9 cellular contexts compared by ENCODE assay signal in the genomic region with DNA sequence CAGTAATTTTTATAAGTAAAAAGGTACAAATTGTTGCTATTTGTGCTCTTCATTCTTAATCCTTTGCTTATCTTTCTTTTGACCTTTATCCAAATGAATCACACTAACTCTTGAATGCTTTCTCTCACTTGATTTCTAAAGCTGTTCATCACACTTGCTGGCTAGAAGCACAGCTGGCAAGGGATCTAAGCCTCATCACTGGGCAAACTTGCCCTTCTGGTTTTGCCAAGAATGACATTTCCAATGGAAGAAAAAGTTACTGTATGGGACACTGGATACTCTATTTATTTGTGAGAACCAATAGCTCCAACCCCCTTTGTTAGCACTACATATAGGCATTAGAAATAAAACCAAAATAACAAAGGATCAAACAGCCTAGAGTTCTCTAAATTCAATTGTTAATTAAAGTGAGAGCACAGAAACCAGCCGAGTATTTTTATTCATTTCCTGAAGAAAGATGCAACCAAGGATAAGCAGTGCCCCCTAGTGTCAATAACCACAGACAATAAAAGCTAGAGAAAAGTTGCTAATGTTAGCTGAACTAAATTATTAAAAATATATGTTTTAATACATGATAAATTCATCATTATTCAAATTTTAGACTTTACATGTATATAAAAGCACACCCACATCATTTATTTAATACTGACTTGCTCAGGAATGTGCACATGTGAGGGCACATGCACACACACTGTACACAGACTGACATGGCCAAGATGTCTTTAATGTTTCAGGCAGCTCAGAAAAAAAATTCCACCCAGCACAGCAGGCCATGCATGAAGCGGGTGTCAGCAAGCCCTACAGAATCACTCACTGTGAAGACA. TPM values are rescaled to one million over a fixed set of nuclear protein-coding genes. Genes with fewer than 3 reads are reported as not detected.
DNase-seq lines count a peak whose midpoint lies in the region; ATAC-seq, FAIRE-seq and TF ChIP-seq lines count a peak whose summit lies in the region.
"Had no signal": no experiment of that assay in that cellular context is flagged by ENCODE, and none has a peak within 500 bp of the region (broad histone marks: within the 10 kb centered on the region; RNA-seq: fewer than 3 reads in every experiment).

No MANE protein-coding gene starts in this region.

- TF ChIP-seq CTCF in GM10248 (IDR thresholded peaks at IDR 0.05; ENCODE audit: control extremely low read depth, extremely low read depth, low read depth, missing control alignments) (peak; percentile 65), cardiac fibroblast (IDR thresholded peaks at IDR 0.05; ENCODE audit: low read depth, low read length) (peak; percentile 51), HepG2 (CRISPR knock-in tag; IDR thresholded peaks at IDR 0.05) (peak; percentile 61)

- no peaks in the 10 kb centered on the region for H3K9me3 ChIP-seq in HepG2 (ENCODE audit: low read length)
- H3K9me3 ChIP-seq: neutrophil had no signal

- no peaks in the 10 kb centered on the region for H3K79me2 ChIP-seq in HepG2 (ENCODE audit: insufficient read depth, low read length)

- no peaks in the 10 kb centered on the region for H3K27me3 Mint-ChIP-seq in activated T-helper 2 cell treated with anti-CD3 and anti-CD28 coated beads, Interferon-gamma antibody, Interleukin-2, Interleukin-4, amounts not matched to agents 10 μg/mL and 5 μg/mL and 100 μg/mL, durations not matched to agents 14 hours and 24 hours and 36 hours (ENCODE audit: low read depth)

- intact Hi-C loops in HepG2 (cut with micrococcal nuclease; ENCODE audit: unreplicated experiment): loop anchor here (10.0 kb wide), 2 partner anchors 916 to 1116 kb away; no protein-coding TSS in a partner anchor
- intact Hi-C loops in activated T-helper 2 cell treated with anti-CD3 and anti-CD28 coated beads, Interferon-gamma antibody, Interleukin-2, Interleukin-4, amounts not matched to agents 10 μg/mL and 5 μg/mL and 100 μg/mL, durations not matched to agents 14 hours and 24 hours and 36 hours (cut with micrococcal nuclease): loop anchor here (1.0 to 5.0 kb wide), 3 partner anchors 116 to 218 kb away; a partner anchor contains a TSS

- DNase-seq in Ammon's horn (ENCODE audit: low spot score): peak; percentile 72
- peak; percentile 17 for DNase-seq in GM10248 (ENCODE audit: extremely low spot score)
- peak; percentile 55 to 70 for DNase-seq in NCI-H446 (lab: John Stamatoyannopoulos, UW)
- DNase-seq in cardiac fibroblast (ENCODE audit: low read depth in 2 of 2): peak; percentile 70 to 80
- peak; percentile 45 for DNase-seq in HepG2 (ENCODE audit: low spot score)
- DNase-seq in activated T-helper 2 cell treated with anti-CD3 and anti-CD28 coated beads, Interferon-gamma antibody, Interleukin-2, Interleukin-4, amounts not matched to agents 10 μg/mL and 5 μg/mL and 100 μg/mL, durations not matched to agents 14 hours and 24 hours and 36 hours (ENCODE audit: low spot score): no peak
- DNase-seq in activated T-cell treated with anti-CD3 and anti-CD28 coated beads, Interleukin-2, amount 50 U/mL, for 1 hour: no peak

- 7% methylated on average over 2 of the region's 2 CpGs for WGBS in HepG2 (ENCODE audit: low lambda C conversion rate)

- no peaks in the 10 kb centered on the region for H3K9me3 Mint-ChIP-seq in activated T-helper 2 cell treated with anti-CD3 and anti-CD28 coated beads, Interferon-gamma antibody, Interleukin-2, Interleukin-4, amounts not matched to agents 10 μg/mL and 5 μg/mL and 100 μg/mL, durations not matched to agents 14 hours and 24 hours and 36 hours

- TF ChIP-seq RAD21 in HepG2 (CRISPR knock-in tag; IDR thresholded peaks at IDR 0.05): peak; percentile 37; the same call in 1 of the 2 replicates

- no peak overlapping the region for H3K27ac Mint-ChIP-seq in activated T-helper 2 cell treated with anti-CD3 and anti-CD28 coated beads, Interferon-gamma antibody, Interleukin-2, Interleukin-4, amounts not matched to agents 10 μg/mL and 5 μg/mL and 100 μg/mL, durations not matched to agents 14 hours and 24 hours and 36 hours

- peaks cover 5% of the 10 kb centered on the region for H3K4me1 ChIP-seq in HepG2 (ENCODE audit: insufficient read depth, low read length)

- no peak for TF ChIP-seq EP300 in HepG2 (IDR thresholded peaks at IDR 0.05; ENCODE audit: low read depth in 2 of 2, low read length in 2 of 2)
- TF ChIP-seq EP300 in HepG2 (CRISPR knock-in tag; IDR thresholded peaks at IDR 0.05; ENCODE audit: borderline replicate concordance): no peak

- POLR2A ChIA-PET in GM10248 (lab: Yijun Ruan, JAX) (no interaction called here), HepG2 (lab: Yijun Ruan, JAX) (no interaction called here)

- peak overlapping the region; percentile 25 for H3K4me2 ChIP-seq in HepG2 (ENCODE audit: low read depth, low read length)

- no peak overlapping the region for H3K4me3 ChIP-seq in cardiac fibroblast (replicated peaks in 1 of 2; ENCODE audit: low read depth in 2 of 2, low read length in 2 of 2)
- H3K4me3 ChIP-seq in HepG2 (replicated peaks in 1 of 3; ENCODE audit: insufficient read depth in 1 of 3, low read depth in 2 of 3, low read length in 3 of 3): no peak overlapping the region

- in situ Hi-C loops in HepG2 (cut with HindIII; ENCODE audit: extremely low pct_ligation_motif_present, low pct_unique_long_range_greater_than_20kb): no loop called here

- ATAC-seq in HG03039 (IDR thresholded peaks at IDR 0.05; ENCODE audit: unreplicated experiment): peak; percentile 54
- ATAC-seq in HepG2: peak; percentile 54

- no TSS peak for BruUV-seq in HepG2 (replicated peaks; lab: Mats Ljungman, UMichigan)

- peak; percentile 66 for FAIRE-seq in HepG2 (lab: Jason Lieb, UNC)

- no peak overlapping the region for H3K4me3 Mint-ChIP-seq in activated T-helper 2 cell treated with anti-CD3 and anti-CD28 coated beads, Interferon-gamma antibody, Interleukin-2, Interleukin-4, amounts not matched to agents 10 μg/mL and 5 μg/mL and 100 μg/mL, durations not matched to agents 14 hours and 24 hours and 36 hours (ENCODE audit: low read depth)

- H3K4me1 Mint-ChIP-seq in activated T-helper 2 cell treated with anti-CD3 and anti-CD28 coated beads, Interferon-gamma antibody, Interleukin-2, Interleukin-4, amounts not matched to agents 10 μg/mL and 5 μg/mL and 100 μg/mL, durations not matched to agents 14 hours and 24 hours and 36 hours (ENCODE audit: low read depth): peaks cover 2% of the 10 kb centered on the region

- H3K27ac ChIP-seq in HepG2 (ENCODE audit: extremely low read length, insufficient read depth, low read length): no peak overlapping the region
- H3K27ac ChIP-seq: neutrophil had no signal

- CTCF ChIA-PET in GM10248 (lab: Yijun Ruan, JAX) (interaction anchor here (0.7 to 3.6 kb wide), 32 partner anchors 9 to 1490 kb away, joined by 3 to 31 read pairs (median 6); a partner anchor contains a TSS), HepG2 (lab: Yijun Ruan, JAX; ENCODE audit: low intra/inter-chr PET ratio, low total read pairs) (interaction anchor here (1.3 to 2.5 kb wide), 4 partner anchors 193 to 1492 kb away, joined by 4 to 19 read pairs (median 8); a partner anchor contains a TSS)

- no peak overlapping the region for H3K9ac ChIP-seq in HepG2 (ENCODE audit: insufficient read depth, low read depth, low read length)

- H3K36me3 Mint-ChIP-seq in activated T-helper 2 cell treated with anti-CD3 and anti-CD28 coated beads, Interferon-gamma antibody, Interleukin-2, Interleukin-4, amounts not matched to agents 10 μg/mL and 5 μg/mL and 100 μg/mL, durations not matched to agents 14 hours and 24 hours and 36 hours (ENCODE audit: low read depth): no peaks in the 10 kb centered on the region

- H3K36me3 ChIP-seq in HepG2 (replicated peaks in 1 of 2; ENCODE audit: control insufficient read depth in 1 of 2, insufficient read depth in 2 of 2, low read length in 2 of 2): no peaks in the 10 kb centered on the region
- H3K36me3 ChIP-seq: neutrophil had no signal

- no peaks in the 10 kb centered on the region for H3K27me3 ChIP-seq in HepG2 (ENCODE audit: control insufficient read depth in 1 of 2, insufficient read depth in 2 of 2, low read length in 2 of 2)
- H3K27me3 ChIP-seq: neutrophil had no signal

- H4K20me1 ChIP-seq in HepG2 (ENCODE audit: insufficient read depth, low read length): no peaks in the 10 kb centered on the region

- no peak overlapping the region for H2AFZ ChIP-seq in HepG2 (ENCODE audit: low read length)

- TF ChIP-seq POLR2A in HepG2 (IDR thresholded peaks at IDR 0.05; ENCODE audit: insufficient read depth in 1 of 2, low read depth in 2 of 2, low read length in 2 of 2): no peak

TF ChIP-seq in HepG2, 621 proteins besides CTCF, POLR2A, EP300 and RAD21 (continues in another document):
- TF ChIP-seq SMC3 (IDR thresholded peaks at IDR 0.05; ENCODE audit: low read length) (peak; percentile 79), ZFP37 (CRISPR knock-in tag; IDR thresholded peaks at IDR 0.05; ENCODE audit: borderline replicate concordance) (no peak), MIXL1 (CRISPR knock-in tag; IDR thresholded peaks at IDR 0.05) (0 out of 2 replicates have a peak, but pooled peaks have one; percentile 18), ZNF160 (CRISPR knock-in tag; IDR thresholded peaks at IDR 0.05) (no peak)

RNA-seq across cellular contexts. Expression of a gene that starts 59.8 kb away (rescaled TPM):
- 0.10 and 0.38 TPM in 2 replicates for total RNA-seq in HepG2 (2016; rRNA removed; fragmentation: Illumina TruSeq; extraction: Trizol)
- total RNA-seq in HepG2 (2016; cell fraction: cytosol; rRNA removed; fragmentation: Illumina TruSeq; extraction: Trizol; ENCODE audit: low read depth): not detected in 2 replicates
- 0.12 and 0.35 TPM in 2 replicates for total RNA-seq in HepG2 (2016; cell fraction: insoluble cytoplasmic fraction; rRNA removed; fragmentation: Illumina TruSeq; extraction: Trizol)
- total RNA-seq in HepG2 (2016; cell fraction: membrane; rRNA removed; fragmentation: Illumina TruSeq; extraction: Trizol): 0.03 TPM in 1 of 2 replicates, not detected in the other
- total RNA-seq in HepG2 (2016; cell fraction: nucleus; rRNA removed; fragmentation: Illumina TruSeq; extraction: Trizol): 2.4 and 2.5 TPM in 2 replicates
- 0.09 and 0.13 TPM in 2 replicates for polyA plus RNA-seq in HepG2 (2011; rRNA removed)
- polyA plus RNA-seq in HepG2 (2011; cell fraction: cytosol; rRNA removed): 0.01 TPM in 1 of 2 replicates, not detected in the other
- polyA plus RNA-seq in HepG2 (2011; cell fraction: nucleus; rRNA removed): 0.74 and 1.0 TPM in 2 replicates
- polyA plus RNA-seq in HepG2 (2012): 0.04 TPM in 1 of 2 replicates, not detected in the other
- polyA plus RNA-seq in HepG2 (2016; cell fraction: cytosol; fragmentation: Illumina TruSeq; extraction: Trizol; ENCODE audit: low read depth): not detected in 2 replicates
- not detected in 2 replicates for polyA plus RNA-seq in HepG2 (2016; cell fraction: insoluble cytoplasmic fraction; fragmentation: Illumina TruSeq; extraction: Trizol; ENCODE audit: low read depth)
- polyA plus RNA-seq in HepG2 (2016; cell fraction: membrane; fragmentation: Illumina TruSeq; extraction: Trizol; ENCODE audit: low read depth): not detected in 2 replicates
- polyA plus RNA-seq in HepG2 (2016; cell fraction: nucleus; fragmentation: Illumina TruSeq; extraction: Trizol; ENCODE audit: insufficient read depth, low read depth): 0.11 TPM in 1 of 2 replicates, not detected in the other
- 1.6 and 1.9 TPM in 2 replicates for polyA minus RNA-seq in HepG2 (2011; rRNA and poly(A)+ RNA removed; ENCODE audit: low replicate concordance)
- polyA minus RNA-seq in HepG2 (2011; cell fraction: cytosol; rRNA and poly(A)+ RNA removed): 0.09 and 0.10 TPM in 2 replicates
- 17.4 and 20.1 TPM in 2 replicates for polyA minus RNA-seq in HepG2 (2011; cell fraction: nucleus; rRNA and poly(A)+ RNA removed)
- total RNA-seq in activated T-helper 2 cell treated with anti-CD3 and anti-CD28 coated beads, Interferon-gamma antibody, Interleukin-2, Interleukin-4, amounts not matched to agents 10 μg/mL and 5 μg/mL and 100 μg/mL, durations not matched to agents 14 hours and 24 hours and 36 hours: 1.0 and 1.4 TPM in 2 replicates

Comparison
In these comparisons a context has a peak if more than half of its experiments do, and no peak if none do; other contexts are left out.
1. DNase-seq: peak in Ammon's horn (single experiment), GM10248 (single experiment), NCI-H446 (2 of 2), cardiac fibroblast (2 of 2) and HepG2 (single experiment); none in activated T-helper 2 cell treated with anti-CD3 and anti-CD28 coated beads, Interferon-gamma antibody, Interleukin-2, Interleukin-4, amounts not matched to agents 10 μg/mL and 5 μg/mL and 100 μg/mL, durations not matched to agents 14 hours and 24 hours and 36 hours (single experiment) and activated T-cell treated with anti-CD3 and anti-CD28 coated beads, Interleukin-2, amount 50 U/mL, for 1 hour (single experiment).
2. Peak in every context shown above with its lines, with median percentiles within 50 percentile points of each other: CTCF ChIP-seq.